In genomic region chr11:125902927-125903752, GRCh38 we compare ENCODE assay signal across 8 cellular contexts. TPM values are rescaled to one million over a fixed set of nuclear protein-coding genes. Genes with fewer than 3 reads are reported as not detected.
A peak's percentile ranks its signal among the peaks of the same experiment; 100 is the strongest.
DNase-seq lines count a peak whose midpoint lies in the region; ATAC-seq, FAIRE-seq and TF ChIP-seq lines count a peak whose summit lies in the region.

A gene with protein sequence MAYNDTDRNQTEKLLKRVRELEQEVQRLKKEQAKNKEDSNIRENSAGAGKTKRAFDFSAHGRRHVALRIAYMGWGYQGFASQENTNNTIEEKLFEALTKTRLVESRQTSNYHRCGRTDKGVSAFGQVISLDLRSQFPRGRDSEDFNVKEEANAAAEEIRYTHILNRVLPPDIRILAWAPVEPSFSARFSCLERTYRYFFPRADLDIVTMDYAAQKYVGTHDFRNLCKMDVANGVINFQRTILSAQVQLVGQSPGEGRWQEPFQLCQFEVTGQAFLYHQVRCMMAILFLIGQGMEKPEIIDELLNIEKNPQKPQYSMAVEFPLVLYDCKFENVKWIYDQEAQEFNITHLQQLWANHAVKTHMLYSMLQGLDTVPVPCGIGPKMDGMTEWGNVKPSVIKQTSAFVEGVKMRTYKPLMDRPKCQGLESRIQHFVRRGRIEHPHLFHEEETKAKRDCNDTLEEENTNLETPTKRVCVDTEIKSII (minus strand): TSS chr11:125903206. CDS start chr11:125896284, 6,922 bp downstream.

- H3K4me3 ChIP-seq in BE2C (ENCODE audit: low read depth, low read length), result peak within 1 kb of the TSS; percentile 84

- peaks cover 2% of the 10 kb centered on the region; the same call in 1 of the 2 replicates for H3K9me3 ChIP-seq in BE2C

- no peaks in the 10 kb centered on the region for H3K27me3 ChIP-seq in BE2C

- peak; percentile 99 for FAIRE-seq in GM19239 (lab: Jason Lieb, UNC)

- H3K36me3 ChIP-seq in BE2C, result peaks cover 21% of the 10 kb centered on the region

- DNase-seq in BE2C (peak; percentile 94), GM19239 (ENCODE audit: insufficient read length, low spot score) (peak; percentile 84), NCI-H524 (lab: John Stamatoyannopoulos, UW) (peak; percentile 86 to 94), kidney tubule cell (ENCODE audit: low spot score) (peak; percentile 86)
- peak; percentile 88 to 89 for DNase-seq in activated CD4-positive, alpha-beta T cell treated with anti-CD3 and anti-CD28 coated beads for 4 hours
- peak; percentile 78 to 85 (median 82) for DNase-seq in stimulated activated CD4-positive, alpha-beta T cell treated with anti-CD3 and anti-CD28 coated beads, Interleukin-1b, Interleukin-23, amount 100 ng/mL, for 24 hours (ENCODE audit: low read depth in 4 of 4, low spot score in 1 of 4)

- ATAC-seq in HG03442 (IDR thresholded peaks at IDR 0.05; ENCODE audit: unreplicated experiment), result peak; percentile 97

- peak within 1 kb of the TSS; percentile 75 for H3K27ac ChIP-seq in cingulate gyrus (ENCODE audit: low read depth, low read length)

- TF ChIP-seq CTCF in BE2C (IDR thresholded peaks at IDR 0.05; ENCODE audit: low read depth, low read length), result no peak

- H3K4me1 ChIP-seq in BE2C, result no peaks in the 10 kb centered on the region

RNA-seq across cellular contexts. Expression of the gene that starts here (rescaled TPM):
- polyA plus RNA-seq in BE2C (2012; ENCODE audit: insufficient read depth, insufficient read length, low read depth), result 67.5 TPM

Comparison
In these comparisons a context has a peak if more than half of its experiments do, and no peak if none do; other contexts are left out.
1. Peak in every context shown above with its lines: DNase-seq, ATAC-seq, H3K4me3 ChIP-seq and H3K27ac ChIP-seq.